In the genomic region with DNA sequence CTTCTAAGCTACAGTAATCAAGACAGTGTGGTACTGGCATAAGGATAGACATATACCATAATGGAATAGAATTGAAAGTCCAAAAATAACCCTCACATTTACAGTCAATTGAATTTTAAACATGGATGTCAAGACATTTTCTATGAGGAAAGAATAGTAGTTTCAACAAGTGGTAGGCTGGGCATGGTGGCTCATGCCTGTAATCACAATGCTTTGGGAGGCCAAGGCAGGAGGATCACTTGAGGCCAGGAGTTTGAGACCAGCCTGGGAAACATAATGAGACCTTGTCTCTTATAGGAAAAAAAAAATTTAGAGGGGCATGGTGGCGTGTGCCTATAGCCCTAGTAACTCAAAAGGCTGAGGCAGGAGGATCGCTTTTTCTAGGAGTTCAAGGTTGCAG, we compare ENCODE assay signal across 7 cellular contexts.
"Had no signal": no experiment of that assay in that cellular context is flagged by ENCODE, and none has a peak within 500 bp of the region (broad histone marks: within the 10 kb centered on the region; RNA-seq: fewer than 3 reads in every experiment).

No MANE protein-coding gene starts in this region.

- DNase-seq: GDM1, GF-D8 had no signal

- FAIRE-seq: G401.6, GM12891, GM12892, GM18507, GM19239 had no signal
